In genomic region chr16:89325861-89326471, GRCh38 we compare ENCODE assay signal across 8 cellular contexts.
DNase-seq lines count a peak whose midpoint lies in the region; ATAC-seq and TF ChIP-seq lines count a peak whose summit lies in the region.

No MANE protein-coding gene starts in this region.

- H3K4me3 ChIP-seq in right atrium auricular region: peak overlapping the region in 1 of 2 donors; percentile 18

- no peaks in the 10 kb centered on the region for H3K9me3 ChIP-seq in right atrium auricular region

- H3K27ac ChIP-seq in angular gyrus (ENCODE audit: low read depth, low read length) (peak overlapping the region; percentile 88), right atrium auricular region (peak overlapping the region; percentile 63 to 78)

- no peak for TF ChIP-seq CTCF in right atrium auricular region (IDR thresholded peaks at IDR 0.05)

- no peaks in the 10 kb centered on the region for H3K36me3 ChIP-seq in right atrium auricular region

- no peak for ATAC-seq in GM19035 (IDR thresholded peaks at IDR 0.05; ENCODE audit: unreplicated experiment)

- DNase-seq in DMS53 (lab: John Stamatoyannopoulos, UW): peak; percentile 83
- no peak for DNase-seq in DMS53 treated with DMSO at 0.1 percent for 48 hours (lab: John Stamatoyannopoulos, UW; ENCODE audit: unreplicated experiment)
- DNase-seq in NCI-H1694 treated with DMSO at 0.1 percent for 48 hours (lab: John Stamatoyannopoulos, UW): peak; percentile 37
- peak; percentile 83 for DNase-seq in right atrium auricular region (ENCODE audit: low spot score)
- DNase-seq in renal cortical epithelial cell (ENCODE audit: low read depth): peak; percentile 80
- no peak for DNase-seq in NCI-H1105 (lab: John Stamatoyannopoulos, UW)

- no peaks in the 10 kb centered on the region for H3K27me3 ChIP-seq in right atrium auricular region

- peaks cover 0 to 85% of the 10 kb centered on the region in 2 donors for H3K4me1 ChIP-seq in right atrium auricular region

Comparison
In these comparisons a context has a peak if more than half of its experiments do, and no peak if none do; other contexts are left out.
1. DNase-seq: peak in DMS53 (single experiment), NCI-H1694 treated with DMSO at 0.1 percent for 48 hours (single experiment), right atrium auricular region (single experiment) and renal cortical epithelial cell (single experiment); none in DMS53 treated with DMSO at 0.1 percent for 48 hours (single experiment) and NCI-H1105 (single experiment).